ENCODE assay signal across 8 cellular contexts in the genomic region with DNA sequence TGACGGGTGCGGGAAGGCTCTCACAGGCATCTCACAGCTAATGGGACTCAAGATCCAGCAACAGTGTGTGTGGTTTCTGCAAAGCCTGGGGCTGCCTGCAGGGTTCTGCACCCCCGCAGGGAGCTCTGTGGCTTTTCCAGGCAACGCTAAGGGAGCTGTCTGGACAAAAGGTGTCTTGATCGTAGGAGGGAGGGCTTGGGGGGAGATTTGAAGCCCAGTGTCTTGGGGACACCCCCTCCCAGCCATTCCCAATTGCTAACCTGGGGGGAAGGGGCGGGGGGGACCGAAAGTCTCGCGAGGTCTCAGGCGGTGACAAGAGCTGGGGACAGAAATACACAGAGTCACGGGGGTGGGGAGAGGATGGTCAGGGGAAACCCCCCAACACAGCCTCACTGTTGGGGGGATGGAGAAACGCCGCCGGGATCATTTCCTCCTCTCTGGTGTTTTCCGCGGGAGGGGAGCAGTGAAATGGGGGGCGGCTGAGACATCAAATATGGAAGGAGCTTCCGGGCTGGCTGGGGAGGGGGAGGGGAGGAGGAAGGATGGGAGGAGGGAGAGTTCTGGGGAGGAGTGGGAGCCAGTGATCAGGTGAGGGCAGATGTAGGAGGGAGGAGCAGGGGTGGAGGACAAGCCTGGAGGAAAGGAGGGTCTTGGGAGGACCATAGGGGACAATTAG. TPM values are rescaled to one million over a fixed set of nuclear protein-coding genes. Genes with fewer than 3 reads are reported as not detected.
DNase-seq lines count a peak whose midpoint lies in the region; ATAC-seq and TF ChIP-seq lines count a peak whose summit lies in the region.

No MANE protein-coding gene starts in this region.

- no peaks in the 10 kb centered on the region for H3K9me3 ChIP-seq in cardiac muscle cell (ENCODE audit: low read depth)

- peak overlapping the region; percentile 80 for H3K27ac ChIP-seq in cardiac muscle cell
- H3K27ac ChIP-seq in temporal lobe (ENCODE audit: low read depth, low read length): peak overlapping the region; percentile 17

- peak in 1 of 2 donors; percentile 67 for DNase-seq in cardiac muscle cell (ENCODE audit: low read depth in 1 of 2, low spot score in 1 of 2)
- no peak for DNase-seq in left ventricle myocardium superior
- DNase-seq in NCI-H510A treated with DMSO at 0.1 percent for 48 hours (lab: John Stamatoyannopoulos, UW): peak; percentile 48
- peak; percentile 50 for DNase-seq in choroid plexus epithelial cell (ENCODE audit: low read depth)
- DNase-seq in NOMO-1 treated with DMSO at 0.1 percent for 48 hours (lab: John Stamatoyannopoulos, UW; ENCODE audit: unreplicated experiment): no peak
- no peak for DNase-seq in NCI-H82 (lab: John Stamatoyannopoulos, UW)

- H3K4me3 ChIP-seq in cardiac muscle cell (peak overlapping the region; percentile 31), choroid plexus epithelial cell (ENCODE audit: low read depth, low read length) (no peak overlapping the region)

- intact Hi-C loops in left ventricle myocardium superior (cut with micrococcal nuclease): no loop called here

- H3K27me3 ChIP-seq in cardiac muscle cell: no peaks in the 10 kb centered on the region

- no peak for ATAC-seq in left ventricle myocardium superior
- no peak for ATAC-seq in GM18909 (IDR thresholded peaks at IDR 0.05; ENCODE audit: poor library complexity, unreplicated experiment)

- H3K36me3 ChIP-seq in cardiac muscle cell: no peaks in the 10 kb centered on the region

- peaks cover 11% of the 10 kb centered on the region for H3K4me1 ChIP-seq in cardiac muscle cell (ENCODE audit: low read depth)

- TF ChIP-seq CTCF in cardiac muscle cell (IDR thresholded peaks at IDR 0.05; ENCODE audit: low read depth, low read length) (no peak), choroid plexus epithelial cell (conservative IDR thresholded peaks at IDR 0.05; ENCODE audit: low read depth, low read length) (peak; percentile 31)

RNA-seq across cellular contexts. Expression of gene KCNC3, which starts 13.3 kb away (rescaled TPM):
- total RNA-seq in cardiac muscle cell (6.9 and 8.2 TPM in 2 replicates), left ventricle myocardium superior (2.5 TPM), temporal lobe (2.2 TPM)
- polyA plus RNA-seq in cardiac muscle cell: 4.3 and 6.9 TPM in 2 replicates

RNA-seq across cellular contexts. Expression of gene NAPSA, which starts 49.5 kb away (rescaled TPM):
- total RNA-seq in cardiac muscle cell (0.32 and 3.5 TPM in 2 replicates), left ventricle myocardium superior (0.32 TPM), temporal lobe (0.25 TPM)
- 0.53 and 1.8 TPM in 2 replicates for polyA plus RNA-seq in cardiac muscle cell

Comparison
In these comparisons a context has a peak if more than half of its experiments do, and no peak if none do; other contexts are left out.
1. DNase-seq: peak in NCI-H510A treated with DMSO at 0.1 percent for 48 hours (single experiment) and choroid plexus epithelial cell (single experiment); none in left ventricle myocardium superior (single experiment), NOMO-1 treated with DMSO at 0.1 percent for 48 hours (single experiment) and NCI-H82 (single experiment).